In the genomic region with DNA sequence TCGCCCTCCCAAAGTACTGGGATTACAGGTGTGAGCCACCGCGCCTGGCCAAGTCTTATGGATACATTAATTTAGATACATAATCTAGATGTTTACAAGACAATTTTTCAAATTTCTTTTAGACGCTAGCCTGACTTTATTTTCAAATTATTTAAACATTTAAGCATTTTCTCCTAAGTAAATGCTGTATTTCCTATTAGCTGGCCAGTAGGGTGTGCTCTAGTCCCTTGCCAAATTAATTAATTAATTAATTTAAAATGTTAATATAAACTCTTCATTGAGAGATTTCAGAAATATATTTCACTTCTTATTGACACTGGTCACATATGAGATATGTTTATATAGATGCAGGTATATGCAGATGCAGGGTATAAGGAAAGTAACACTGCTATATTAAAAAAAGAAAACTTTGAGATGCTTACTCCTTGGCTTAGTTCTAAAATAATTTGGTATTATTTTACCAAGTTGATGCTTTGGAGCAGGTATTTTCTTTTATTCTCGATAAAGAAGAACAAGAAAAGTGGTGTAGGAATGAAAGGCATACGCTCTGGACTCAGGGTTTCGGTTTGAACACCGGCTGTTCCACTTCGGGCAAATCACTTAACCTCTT, we compare ENCODE assay signal across 8 cellular contexts. TPM values are rescaled to one million over a fixed set of nuclear protein-coding genes. Genes with fewer than 3 reads are reported as not detected.
DNase-seq lines count a peak whose midpoint lies in the region; ATAC-seq, FAIRE-seq and TF ChIP-seq lines count a peak whose summit lies in the region.

No MANE protein-coding gene starts in this region.

- TF ChIP-seq CTCF in ascending aorta (IDR thresholded peaks at IDR 0.05): peak; percentile 70 to 76 (median 76)
- TF ChIP-seq CTCF in liver (IDR thresholded peaks at IDR 0.05; ENCODE audit: low read depth, low read length, missing input control): peak; percentile 59

- no peaks in the 10 kb centered on the region for H3K27me3 ChIP-seq in ascending aorta
- no peaks in the 10 kb centered on the region for H3K27me3 ChIP-seq in liver (ENCODE audit: control insufficient read depth in 4 of 4, insufficient read depth in 4 of 4, low read length in 3 of 4)

- H3K4me1 ChIP-seq in ascending aorta (peaks cover 0 to 22% of the 10 kb centered on the region in 2 donors), liver (ENCODE audit: control insufficient read depth in 4 of 4, insufficient read depth in 4 of 4, low read length in 3 of 4) (peaks cover 2 to 17% (median 10%) of the 10 kb centered on the region in 4 donors)

- H3K9me3 ChIP-seq in ascending aorta (no peaks in the 10 kb centered on the region), liver (ENCODE audit: control insufficient read depth in 4 of 4, low read length in 3 of 4) (no peaks in the 10 kb centered on the region)

- TF ChIP-seq RAD21 in liver (IDR thresholded peaks at IDR 0.05): peak; percentile 86 to 89

- DNase-seq in NCI-H510A treated with DMSO at 0.1 percent for 48 hours (lab: John Stamatoyannopoulos, UW) (peak; percentile 99), NCI-H510A (lab: John Stamatoyannopoulos, UW) (no peak), NAMALWA (ENCODE audit: low spot score) (peak; percentile 50), ascending aorta (ENCODE audit: low spot score in 2 of 2) (no peak), urothelium cell line (ENCODE audit: low spot score) (no peak)

- intact Hi-C loops in ascending aorta (cut with DNase I): loop anchor here (1.0 to 5.0 kb wide), 2 partner anchors 206 to 283 kb away; no protein-coding TSS in a partner anchor

- no peaks in the 10 kb centered on the region for H3K36me3 ChIP-seq in ascending aorta
- no peaks in the 10 kb centered on the region for H3K36me3 ChIP-seq in liver (ENCODE audit: control insufficient read depth in 4 of 4, insufficient read depth in 3 of 4, low read depth in 1 of 4, low read length in 3 of 4)

- no peak for FAIRE-seq in urothelium cell line (lab: Jason Lieb, UNC)

- H3K4me3 ChIP-seq in ascending aorta (no peak overlapping the region), liver (ENCODE audit: low read depth in 1 of 3, low read length in 3 of 3) (no peak overlapping the region)

- 78% methylated on average over 9 of the region's 9 CpGs for WGBS in liver

- ATAC-seq in HG03280 (IDR thresholded peaks at IDR 0.05; ENCODE audit: unreplicated experiment): no peak
- no peak for ATAC-seq in GM21381 (IDR thresholded peaks at IDR 0.05; ENCODE audit: unreplicated experiment)

- peak overlapping the region in 1 of 2 donors; percentile 54 for H3K9ac ChIP-seq in liver (ENCODE audit: low read depth in 1 of 2, low read length in 2 of 2)

- H3K27ac ChIP-seq in ascending aorta (no peak overlapping the region), liver (ENCODE audit: low read depth in 1 of 2, low read length in 2 of 2) (no peak overlapping the region)

TF ChIP-seq in liver, 16 proteins besides CTCF, POLR2A, EP300 and RAD21:
- TF ChIP-seq HNF4G (IDR thresholded peaks at IDR 0.05) (no peak), HNF4A (conservative IDR thresholded peaks at IDR 0.05) (peak in 1 of 2 donors; percentile 12), JUND (IDR thresholded peaks at IDR 0.05) (no peak)

RNA-seq across cellular contexts. Expression of gene ERRFI1, which starts 5.2 kb away (rescaled TPM):
- total RNA-seq in ascending aorta: 59.7 TPM
- total RNA-seq in liver: 100 to 1,000 TPM in 1 of 2 donors, 10 to 100 TPM in 1; 60.7 to 424 TPM
- polyA plus RNA-seq in liver: 100 to 1,000 TPM in 1 of 2 donors, 10 to 100 TPM in 1; 68.6 to 142 TPM

Comparison
In these comparisons a context has a peak if more than half of its experiments do, and no peak if none do; other contexts are left out.
1. DNase-seq: peak in NCI-H510A treated with DMSO at 0.1 percent for 48 hours (single experiment) and NAMALWA (single experiment); none in NCI-H510A (single experiment), ascending aorta (0 of 2) and urothelium cell line (single experiment).